Comparison of ENCODE assay signal across 8 cellular contexts in the genomic region with DNA sequence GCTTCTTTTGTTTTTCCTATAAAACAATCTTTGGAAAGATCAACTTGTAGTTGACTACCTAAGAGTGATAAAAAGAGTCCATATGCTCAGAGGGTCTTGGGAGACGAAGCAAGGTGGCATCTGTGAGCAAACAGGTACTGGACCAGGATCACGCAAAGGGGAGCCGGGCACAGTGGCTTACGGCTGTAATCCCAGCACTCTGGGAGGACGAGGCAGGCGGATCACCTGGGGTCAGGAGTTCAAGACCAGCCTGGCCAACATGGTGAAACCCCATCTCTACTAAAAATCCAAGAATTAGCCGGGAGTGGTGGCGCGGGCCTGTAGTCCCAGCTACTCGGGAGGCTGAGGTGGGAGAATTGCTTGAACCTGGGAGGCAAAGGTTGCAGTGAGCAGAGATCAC. TPM values are rescaled to one million over a fixed set of nuclear protein-coding genes. Genes with fewer than 3 reads are reported as not detected.
DNase-seq lines count a peak whose midpoint lies in the region; ATAC-seq and TF ChIP-seq lines count a peak whose summit lies in the region.
"Not testable (repeated sequence)": the region's sequence is repeated elsewhere in the genome, so short reads cannot be mapped to it uniquely, and the experiment has no call there.
"Had no signal": no experiment of that assay in that cellular context is flagged by ENCODE, and none has a peak within 500 bp of the region (broad histone marks: within the 10 kb centered on the region; RNA-seq: fewer than 3 reads in every experiment).

No MANE protein-coding gene starts in this region.

- H3K27me3 ChIP-seq in PC-9 (ENCODE audit: insufficient read depth, low read depth) (peaks cover 16% of the 10 kb centered on the region), dorsolateral prefrontal cortex (peaks cover 0 to 42% (median 7%) of the 10 kb centered on the region in 45 donors), left ventricle myocardium inferior (ENCODE audit: low read depth) (peaks cover 66% of the 10 kb centered on the region)
- not testable (repeated sequence) for H3K27me3 ChIP-seq in naive thymus-derived CD4-positive, alpha-beta T cell (ENCODE audit: control insufficient read depth in 2 of 2, insufficient read depth in 2 of 2, low read length in 2 of 2); thoracic aorta (replicated peaks; ENCODE audit: insufficient read depth)

- not testable (repeated sequence) for ATAC-seq in naive thymus-derived CD4-positive, alpha-beta T cell; thoracic aorta (ENCODE audit: insufficient number of reproducible peaks, low FRiP score, low read depth)

- not testable (repeated sequence) for H3K79me2 ChIP-seq in PC-9 (ENCODE audit: low read depth)

- not testable (repeated sequence) for H3K36me3 Mint-ChIP-seq in activated naive CD8-positive, alpha-beta T cell; naive thymus-derived CD4-positive, alpha-beta T cell; progenitor cell of endocrine pancreas (ENCODE audit: insufficient read depth)

- not testable (repeated sequence) for H3K9me2 ChIP-seq in PC-9 (ENCODE audit: insufficient read depth)

- intact Hi-C loops in PC-9 (cut with micrococcal nuclease; ENCODE audit: unreplicated experiment); left ventricle myocardium inferior (cut with micrococcal nuclease); naive thymus-derived CD4-positive, alpha-beta T cell (cut with micrococcal nuclease): not testable (repeated sequence)
- intact Hi-C loops in dorsolateral prefrontal cortex (cut with DNase I): loop anchor here in 1 of 2 donors (2.0 kb wide), 1 partner anchor 61 kb away; the partner anchor contains the start of gene GIGYF2

- peaks cover 18% of the 10 kb centered on the region for H3K27me3 Mint-ChIP-seq in activated naive CD8-positive, alpha-beta T cell
- H3K27me3 Mint-ChIP-seq in naive thymus-derived CD4-positive, alpha-beta T cell: peaks cover 25 to 72% (median 50%) of the 10 kb centered on the region in 5 donors
- peaks cover 55% of the 10 kb centered on the region for H3K27me3 Mint-ChIP-seq in progenitor cell of endocrine pancreas

- H3K4me1 Mint-ChIP-seq in activated naive CD8-positive, alpha-beta T cell (ENCODE audit: low read depth): peaks cover 15% of the 10 kb centered on the region
- H3K4me1 Mint-ChIP-seq in naive thymus-derived CD4-positive, alpha-beta T cell: peaks cover 2 to 20% (median 9%) of the 10 kb centered on the region in 7 donors
- H3K4me1 Mint-ChIP-seq in progenitor cell of endocrine pancreas (ENCODE audit: low read depth): not testable (repeated sequence)

- BruUV-seq in PC-9 (replicated peaks; lab: Mats Ljungman, UMichigan): not testable (repeated sequence)

- H3K36me3 ChIP-seq in PC-9 (ENCODE audit: low read depth); left ventricle myocardium inferior; naive thymus-derived CD4-positive, alpha-beta T cell (ENCODE audit: control insufficient read depth in 2 of 3, insufficient read depth in 3 of 3, low read length in 3 of 3); thoracic aorta: not testable (repeated sequence)

- POLR2A ChIA-PET in PC-9 (lab: Charles Lee; ENCODE audit: unreplicated experiment); naive thymus-derived CD4-positive, alpha-beta T cell (lab: Charles Lee): not testable (repeated sequence)

- H3K4me1 ChIP-seq in PC-9 (replicated peaks; ENCODE audit: insufficient read depth): peaks cover 12% of the 10 kb centered on the region
- peaks cover 43% of the 10 kb centered on the region for H3K4me1 ChIP-seq in left ventricle myocardium inferior
- H3K4me1 ChIP-seq in naive thymus-derived CD4-positive, alpha-beta T cell (ENCODE audit: control insufficient read depth in 2 of 2, insufficient read depth in 2 of 2, low read length in 2 of 2): not testable (repeated sequence)
- peaks cover 10 to 59% of the 10 kb centered on the region in 2 donors for H3K4me1 ChIP-seq in thoracic aorta (ENCODE audit: control insufficient read depth in 1 of 2, low read depth in 2 of 2)

- not testable (repeated sequence) for H3K27ac ChIP-seq in PC-9; naive thymus-derived CD4-positive, alpha-beta T cell (ENCODE audit: low read depth, low read length)
- H3K27ac ChIP-seq in dorsolateral prefrontal cortex (peak overlapping the region in 46 of 59 donors; percentile 5 to 98 (median 94)), left ventricle myocardium inferior (replicated peaks) (peak overlapping the region; percentile 82), thoracic aorta (peak overlapping the region; percentile 94 to 99)

- H3K9me3 ChIP-seq in PC-9 (ENCODE audit: insufficient read depth, low read depth); left ventricle myocardium inferior (replicated peaks); naive thymus-derived CD4-positive, alpha-beta T cell (ENCODE audit: control insufficient read depth in 2 of 3, low read length in 3 of 3); thoracic aorta: not testable (repeated sequence)

- not testable (repeated sequence) for H3K4me3 ChIP-seq in PC-9; naive thymus-derived CD4-positive, alpha-beta T cell (ENCODE audit: low read length)
- H3K4me3 ChIP-seq in dorsolateral prefrontal cortex: peak overlapping the region; percentile 41 to 93 (median 77)
- peak overlapping the region; percentile 76 for H3K4me3 ChIP-seq in left ventricle myocardium inferior
- H3K4me3 ChIP-seq in thoracic aorta: peak overlapping the region; percentile 97

- H3K4me3 Mint-ChIP-seq in activated naive CD8-positive, alpha-beta T cell: peak overlapping the region; percentile 72
- H3K4me3 Mint-ChIP-seq in naive thymus-derived CD4-positive, alpha-beta T cell: peak overlapping the region in 8 of 10 donors; percentile 18 to 79 (median 66)
- peak overlapping the region; percentile 38 for H3K4me3 Mint-ChIP-seq in progenitor cell of endocrine pancreas (ENCODE audit: low read depth)

- not testable (repeated sequence) for H3K9me3 Mint-ChIP-seq in activated naive CD8-positive, alpha-beta T cell (ENCODE audit: low read depth); naive thymus-derived CD4-positive, alpha-beta T cell; progenitor cell of endocrine pancreas (ENCODE audit: low read depth)

- TF ChIP-seq CTCF in PC-9 (conservative IDR thresholded peaks at IDR 0.05); dorsolateral prefrontal cortex (IDR thresholded peaks at IDR 0.05 in 54 of 56, conservative IDR thresholded peaks at IDR 0.05 in 2 of 56; ENCODE audit: low read depth in 1 of 56, partially characterized antibody in 56 of 56); left ventricle myocardium inferior (IDR thresholded peaks at IDR 0.05; ENCODE audit: borderline replicate concordance); progenitor cell of endocrine pancreas (IDR thresholded peaks at IDR 0.05; ENCODE audit: unreplicated experiment); thoracic aorta (IDR thresholded peaks at IDR 0.05): not testable (repeated sequence)

- not testable (repeated sequence) for H2AFZ ChIP-seq in PC-9

- H3F3A ChIP-seq in PC-9 (ENCODE audit: insufficient read depth, low read depth): not testable (repeated sequence)

- H4K20me1 ChIP-seq in PC-9 (ENCODE audit: insufficient read depth): not testable (repeated sequence)

- CTCF ChIA-PET in PC-9 (lab: Charles Lee): not testable (repeated sequence)
- CTCF ChIA-PET in naive thymus-derived CD4-positive, alpha-beta T cell (lab: Charles Lee): interaction anchor here (0.7 kb wide), 1 partner anchor 924 kb away, joined by 3 read pairs; no protein-coding TSS in a partner anchor

- H3K4me2 ChIP-seq in PC-9: peak overlapping the region; percentile 93; the same call in 1 of the 2 replicates

- DNase-seq in PC-9; dorsolateral prefrontal cortex; left ventricle myocardium inferior; naive thymus-derived CD4-positive, alpha-beta T cell; progenitor cell of endocrine pancreas (ENCODE audit: low spot score, unreplicated experiment); thoracic aorta (ENCODE audit: low spot score): not testable (repeated sequence)

- H3K27ac Mint-ChIP-seq in activated naive CD8-positive, alpha-beta T cell; naive thymus-derived CD4-positive, alpha-beta T cell; progenitor cell of endocrine pancreas: not testable (repeated sequence)

RNA-seq across cellular contexts. Expression of gene EFHD1, which starts 2.0 kb away (rescaled TPM):
- 10.6 and 15.0 TPM in 2 replicates for total RNA-seq in PC-9 (2021)
- total RNA-seq in dorsolateral prefrontal cortex: 100 to 1,000 TPM in 103 of 120 experiments, 10 to 100 TPM in 17; 50.7 to 624 (median 173) TPM
- total RNA-seq in left ventricle myocardium inferior: 29.7 TPM
- total RNA-seq in naive thymus-derived CD4-positive, alpha-beta T cell: 1 to 10 TPM in 4 of 5 experiments, under 1 TPM in 1; 0.70 to 2.9 (median 2.1) TPM
- polyA plus RNA-seq in naive thymus-derived CD4-positive, alpha-beta T cell: 1 to 10 TPM; 3.1 to 4.4 TPM
- 2.7 and 4.3 TPM in 2 replicates for total RNA-seq in progenitor cell of endocrine pancreas
- total RNA-seq in thoracic aorta: 100 to 1,000 TPM; 111 to 211 TPM
- total RNA-seq: OCI-LY7 had no signal
